9 cellular contexts compared by ENCODE assay signal in the genomic region with DNA sequence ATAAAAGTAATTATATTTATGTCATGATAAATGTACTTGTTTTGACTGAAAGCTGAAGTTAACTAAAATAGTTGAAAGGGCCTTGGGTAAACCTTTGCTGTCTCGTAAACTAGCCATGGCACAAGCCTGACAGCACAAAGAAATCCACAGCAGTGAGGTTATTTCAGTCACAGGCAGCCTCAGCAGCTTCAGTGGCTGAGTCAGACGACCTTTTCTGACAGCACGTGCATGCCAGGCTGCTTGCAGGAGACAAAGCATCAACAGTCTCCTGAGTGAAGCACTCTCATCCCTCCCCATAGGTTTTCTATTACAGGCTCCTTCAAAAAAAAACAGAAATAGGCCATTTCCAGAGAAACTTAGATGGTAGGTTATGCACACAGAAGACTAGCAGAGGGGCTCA. TPM values are rescaled to one million over a fixed set of nuclear protein-coding genes. Genes with fewer than 3 reads are reported as not detected.
DNase-seq lines count a peak whose midpoint lies in the region; TF ChIP-seq lines count a peak whose summit lies in the region.
"Had no signal": no experiment of that assay in that cellular context is flagged by ENCODE, and none has a peak within 500 bp of the region (broad histone marks: within the 10 kb centered on the region; RNA-seq: fewer than 3 reads in every experiment).

No MANE protein-coding gene starts in this region.

- no peak overlapping the region for H3K27ac ChIP-seq in neural progenitor cell

- H3K4me1 ChIP-seq in neural progenitor cell = no peaks in the 10 kb centered on the region

- H3K4me3 ChIP-seq in neural progenitor cell = no peak overlapping the region

- peak; percentile 87 for DNase-seq in ELR (ENCODE audit: low read depth)
- DNase-seq in NCI-H2227 treated with DMSO at 0.1 percent for 48 hours (lab: John Stamatoyannopoulos, UW) = peak; percentile 78
- peak; percentile 25 to 92 for DNase-seq in dermis microvascular lymphatic vessel endothelial cell (ENCODE audit: low read depth in 2 of 2)
- DNase-seq in neural progenitor cell (ENCODE audit: low spot score) = peak; percentile 36
- no peak for DNase-seq in stimulated activated naive CD4-positive, alpha-beta T cell treated with Interleukin-2 at 50 U/mL for 16 hours (lab: John Stamatoyannopoulos, UW)
- DNase-seq in erythroblast (lab: John Stamatoyannopoulos, UW) = no peak
- no peak for DNase-seq in GM13977 (ENCODE audit: low spot score)
- DNase-seq in NK-92 treated with Interleukin-12 subunit alpha and Interleukin-12 subunit beta, amount 100 ng/mL, for 24 hours (lab: John Stamatoyannopoulos, UW) = no peak

- no peaks in the 10 kb centered on the region for H3K9me3 Mint-ChIP-seq in neural progenitor cell
- H3K9me3 Mint-ChIP-seq: dendritic cell treated with granulocyte-macrophage colony-stimulating factor and Interleukin-4, amounts not matched to agents 40 ng/mL and 50 ng/mL, for 4 days had no signal

- no peaks in the 10 kb centered on the region for H4K20me1 ChIP-seq in neural progenitor cell (ENCODE audit: low read depth)

- no peak overlapping the region for H3K9ac ChIP-seq in neural progenitor cell

- no peaks in the 10 kb centered on the region for H3F3A ChIP-seq in neural progenitor cell (ENCODE audit: low read depth)

- H3K9me3 ChIP-seq in neural progenitor cell (ENCODE audit: low read depth) = no peaks in the 10 kb centered on the region

- TF ChIP-seq CTCF in neural progenitor cell (IDR thresholded peaks at IDR 0.05) = no peak
- no peak for TF ChIP-seq CTCF in GM13977 (IDR thresholded peaks at IDR 0.05; ENCODE audit: extremely low read depth, insufficient read depth, missing control alignments)

- no peak for TF ChIP-seq POLR2A in erythroblast (IDR thresholded peaks at IDR 0.05; ENCODE audit: low read length)

- no peaks in the 10 kb centered on the region for H3K27me3 Mint-ChIP-seq in neural progenitor cell (ENCODE audit: insufficient read depth, low read depth)
- H3K27me3 Mint-ChIP-seq: dendritic cell treated with granulocyte-macrophage colony-stimulating factor and Interleukin-4, amounts not matched to agents 40 ng/mL and 50 ng/mL, for 4 days had no signal

- peaks cover 23% of the 10 kb centered on the region for H3K36me3 Mint-ChIP-seq in neural progenitor cell

- no peaks in the 10 kb centered on the region for H3K79me2 ChIP-seq in neural progenitor cell (ENCODE audit: low read depth)

- H3K4me3 Mint-ChIP-seq in neural progenitor cell = no peak overlapping the region
- H3K4me3 Mint-ChIP-seq: dendritic cell treated with granulocyte-macrophage colony-stimulating factor and Interleukin-4, amounts not matched to agents 40 ng/mL and 50 ng/mL, for 4 days had no signal

- H3K36me3 ChIP-seq in neural progenitor cell = peaks cover 3% of the 10 kb centered on the region

- no peak overlapping the region for H2AFZ ChIP-seq in neural progenitor cell (replicated peaks)

- H3K4me2 ChIP-seq in neural progenitor cell = no peak overlapping the region

- no peaks in the 10 kb centered on the region for H3K27me3 ChIP-seq in neural progenitor cell

- H3K4me1 Mint-ChIP-seq in neural progenitor cell = peaks cover 16% of the 10 kb centered on the region

- in situ Hi-C loops in GM13977 (cut with MboI; ENCODE audit: low pct_unique_long_range_greater_than_20kb, low sequenced_read_pairs, unreplicated experiment) = no loop called here

- H3K27ac Mint-ChIP-seq in neural progenitor cell = peak overlapping the region; percentile 64
- H3K27ac Mint-ChIP-seq: dendritic cell treated with granulocyte-macrophage colony-stimulating factor and Interleukin-4, amounts not matched to agents 40 ng/mL and 50 ng/mL, for 4 days had no signal

RNA-seq across cellular contexts. Expression of a gene that starts 34.6 kb away (rescaled TPM):
- total RNA-seq in dermis microvascular lymphatic vessel endothelial cell = 23.4 and 30.2 TPM in 2 replicates
- 32.0 and 39.9 TPM in 2 replicates for total RNA-seq in neural progenitor cell (ENCODE audit: low replicate concordance)

Comparison
In these comparisons a context has a peak if more than half of its experiments do, and no peak if none do; other contexts are left out.
1. DNase-seq: peak in ELR (single experiment), NCI-H2227 treated with DMSO at 0.1 percent for 48 hours (single experiment), dermis microvascular lymphatic vessel endothelial cell (2 of 2) and neural progenitor cell (single experiment); none in stimulated activated naive CD4-positive, alpha-beta T cell treated with Interleukin-2 at 50 U/mL for 16 hours (single experiment), erythroblast (0 of 2), GM13977 (single experiment) and NK-92 treated with Interleukin-12 subunit alpha and Interleukin-12 subunit beta, amount 100 ng/mL, for 24 hours (single experiment).